25 cellular contexts compared by ENCODE assay signal in genomic region chr10:92826061-92826460, GRCh38. TPM values are rescaled to one million over a fixed set of nuclear protein-coding genes. Genes with fewer than 3 reads are reported as not detected.
DNase-seq lines count a peak whose midpoint lies in the region; ATAC-seq, FAIRE-seq and TF ChIP-seq lines count a peak whose summit lies in the region.
"Had no signal": no experiment of that assay in that cellular context is flagged by ENCODE, and none has a peak within 500 bp of the region (broad histone marks: within the 10 kb centered on the region; RNA-seq: fewer than 3 reads in every experiment).

No MANE protein-coding gene starts in this region.

- no peak for FAIRE-seq in D721Med (lab: Jason Lieb, UNC)
- FAIRE-seq: G401.6 had no signal

- peak overlapping the region; percentile 12 for H3K27ac Mint-ChIP-seq in stimulated activated naive CD8-positive, alpha-beta T cell treated with anti-CD3 and anti-CD28 coated beads, Interleukin-15, Interleukin-2, amounts not matched to agents 100 ng/mL and 50 ng/mL, for 24 hours
- H3K27ac Mint-ChIP-seq in memory B cell: peak overlapping the region; percentile 14
- peak overlapping the region; percentile 0 for H3K27ac Mint-ChIP-seq in stimulated activated memory B cell treated with anti-CD40 and anti-IgM and Interleukin-4, amounts not matched to agents 10 μg/mL and 1 μg/mL and 100 μg/mL, for 72 hours
- H3K27ac Mint-ChIP-seq: CD14-positive monocyte; CD8-positive, alpha-beta memory T cell had no signal

- H3K4me1 Mint-ChIP-seq in stimulated activated naive CD8-positive, alpha-beta T cell treated with anti-CD3 and anti-CD28 coated beads, Interleukin-15, Interleukin-2, amounts not matched to agents 100 ng/mL and 50 ng/mL, for 24 hours (ENCODE audit: low read depth): peaks cover 25% of the 10 kb centered on the region
- peaks cover 35% of the 10 kb centered on the region for H3K4me1 Mint-ChIP-seq in memory B cell
- peaks cover 48% of the 10 kb centered on the region for H3K4me1 Mint-ChIP-seq in stimulated activated memory B cell treated with anti-CD40 and anti-IgM and Interleukin-4, amounts not matched to agents 10 μg/mL and 1 μg/mL and 100 μg/mL, for 72 hours

- no peaks in the 10 kb centered on the region for H3K27me3 Mint-ChIP-seq in stimulated activated naive CD8-positive, alpha-beta T cell treated with anti-CD3 and anti-CD28 coated beads, Interleukin-15, Interleukin-2, amounts not matched to agents 100 ng/mL and 50 ng/mL, for 24 hours
- no peaks in the 10 kb centered on the region for H3K27me3 Mint-ChIP-seq in memory B cell
- H3K27me3 Mint-ChIP-seq in stimulated activated memory B cell treated with anti-CD40 and anti-IgM and Interleukin-4, amounts not matched to agents 10 μg/mL and 1 μg/mL and 100 μg/mL, for 72 hours: no peaks in the 10 kb centered on the region

- TF ChIP-seq CTCF in D721Med (IDR thresholded peaks at IDR 0.05; ENCODE audit: insufficient read depth, missing control alignments): no peak

- no peak for DNase-seq in stimulated activated naive CD8-positive, alpha-beta T cell treated with anti-CD3 and anti-CD28 coated beads, Interleukin-15, Interleukin-2, amounts not matched to agents 100 U/mL and 50 U/mL, for 24 hours
- DNase-seq in M059J (ENCODE audit: low read depth) (peak; percentile 61), memory B cell (ENCODE audit: low spot score in 2 of 2) (no peak), D721Med (ENCODE audit: insufficient read length, low spot score) (no peak), COR-L47 (lab: John Stamatoyannopoulos, UW) (no peak), medulla oblongata (ENCODE audit: extremely low spot score) (no peak)
- DNase-seq: CD8-positive, alpha-beta memory T cell; GM23248; H9; MV-4-11; NCI-H1105; NCI-H1436 treated with DMSO at 0.1 percent for 48 hours; NCI-H187 treated with DMSO at 0.1 percent for 48 hours; NCI-H2171 treated with DMSO at 0.1 percent for 48 hours; NCI-H345; NCI-H524; NCI-H748 treated with DMSO at 0.1 percent for 48 hours; PC-3; SK-N-SH; SW 1271 had no signal

- ATAC-seq in stimulated activated naive CD8-positive, alpha-beta T cell treated with anti-CD3 and anti-CD28 coated beads, Interleukin-15, Interleukin-2, amounts not matched to agents 100 U/mL and 50 U/mL, for 24 hours: no peak
- ATAC-seq in memory B cell (ENCODE audit: low read depth): no peak
- ATAC-seq in stimulated activated memory B cell treated with anti-CD40 and anti-IgM and Interleukin-4, amounts not matched to agents 10 μg/mL and 1 μg/mL and 100 μg/mL, for 72 hours: no peak
- ATAC-seq: PC-3 had no signal

- no peaks in the 10 kb centered on the region for H3K9me3 Mint-ChIP-seq in stimulated activated naive CD8-positive, alpha-beta T cell treated with anti-CD3 and anti-CD28 coated beads, Interleukin-15, Interleukin-2, amounts not matched to agents 100 ng/mL and 50 ng/mL, for 24 hours
- no peaks in the 10 kb centered on the region for H3K9me3 Mint-ChIP-seq in memory B cell
- no peaks in the 10 kb centered on the region for H3K9me3 Mint-ChIP-seq in stimulated activated memory B cell treated with anti-CD40 and anti-IgM and Interleukin-4, amounts not matched to agents 10 μg/mL and 1 μg/mL and 100 μg/mL, for 72 hours
- H3K9me3 Mint-ChIP-seq: CD8-positive, alpha-beta memory T cell; H9; IgD-negative memory B cell had no signal

- H3K4me3 Mint-ChIP-seq in stimulated activated naive CD8-positive, alpha-beta T cell treated with anti-CD3 and anti-CD28 coated beads, Interleukin-15, Interleukin-2, amounts not matched to agents 100 ng/mL and 50 ng/mL, for 24 hours: no peak overlapping the region
- H3K4me3 Mint-ChIP-seq in memory B cell: no peak overlapping the region
- H3K4me3 Mint-ChIP-seq in stimulated activated memory B cell treated with anti-CD40 and anti-IgM and Interleukin-4, amounts not matched to agents 10 μg/mL and 1 μg/mL and 100 μg/mL, for 72 hours: no peak overlapping the region
- H3K4me3 Mint-ChIP-seq: CD14-positive monocyte; CD8-positive, alpha-beta memory T cell; H9; IgD-negative memory B cell had no signal

- H3K36me3 Mint-ChIP-seq in stimulated activated naive CD8-positive, alpha-beta T cell treated with anti-CD3 and anti-CD28 coated beads, Interleukin-15, Interleukin-2, amounts not matched to agents 100 ng/mL and 50 ng/mL, for 24 hours (ENCODE audit: low read depth): peaks cover 6% of the 10 kb centered on the region
- H3K36me3 Mint-ChIP-seq in memory B cell: no peaks in the 10 kb centered on the region
- H3K36me3 Mint-ChIP-seq in stimulated activated memory B cell treated with anti-CD40 and anti-IgM and Interleukin-4, amounts not matched to agents 10 μg/mL and 1 μg/mL and 100 μg/mL, for 72 hours: no peaks in the 10 kb centered on the region
- H3K36me3 Mint-ChIP-seq: CD14-positive monocyte; CD8-positive, alpha-beta memory T cell had no signal

RNA-seq across cellular contexts. Expression of gene EXOC6, which starts 22.3 kb away (rescaled TPM):
- total RNA-seq in M059J (2014; rRNA removed; shearing (Covaris generic)): 9.1 and 12.6 TPM in 2 replicates
